In the genomic region with DNA sequence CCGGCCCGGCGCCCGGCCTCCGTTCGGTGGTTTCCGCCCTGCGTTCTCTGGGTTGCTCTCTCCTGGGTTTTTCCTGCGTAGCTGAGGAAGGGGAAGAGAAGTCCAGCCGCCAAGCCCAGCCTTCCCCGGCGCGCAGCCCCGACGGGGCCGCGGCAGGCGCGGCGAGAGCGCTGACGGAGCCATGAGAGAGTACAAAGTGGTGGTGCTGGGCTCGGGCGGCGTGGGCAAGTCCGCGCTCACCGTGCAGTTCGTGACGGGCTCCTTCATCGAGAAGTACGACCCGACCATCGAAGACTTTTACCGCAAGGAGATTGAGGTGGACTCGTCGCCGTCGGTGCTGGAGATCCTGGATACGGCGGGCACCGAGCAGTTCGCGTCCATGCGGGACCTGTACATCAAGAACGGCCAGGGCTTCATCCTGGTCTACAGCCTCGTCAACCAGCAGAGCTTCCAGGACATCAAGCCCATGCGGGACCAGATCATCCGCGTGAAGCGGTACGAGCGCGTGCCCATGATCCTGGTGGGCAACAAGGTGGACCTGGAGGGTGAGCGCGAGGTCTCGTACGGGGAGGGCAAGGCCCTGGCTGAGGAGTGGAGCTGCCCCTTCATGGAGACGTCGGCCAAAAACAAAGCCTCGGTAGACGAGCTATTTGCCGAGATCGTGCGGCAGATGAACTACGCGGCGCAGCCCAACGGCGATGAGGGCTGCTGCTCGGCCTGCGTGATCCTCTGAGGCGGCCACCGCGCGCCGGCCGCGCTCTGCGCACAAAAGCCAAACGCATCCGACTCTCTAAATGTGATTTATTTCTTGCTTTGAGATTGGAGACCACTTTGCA, we compare ENCODE assay signal across 8 cellular contexts. TPM values are rescaled to one million over a fixed set of nuclear protein-coding genes. Genes with fewer than 3 reads are reported as not detected.
DNase-seq lines count a peak whose midpoint lies in the region; ATAC-seq and TF ChIP-seq lines count a peak whose summit lies in the region.

No MANE protein-coding gene starts in this region.

- TF ChIP-seq CTCF in AG04449 (IDR thresholded peaks at IDR 0.05; ENCODE audit: insufficient read depth, low read length, missing control alignments) (no peak), ascending aorta (IDR thresholded peaks at IDR 0.05) (no peak), gastrocnemius medialis (IDR thresholded peaks at IDR 0.05 in 4 of 5, conservative IDR thresholded peaks at IDR 0.05 in 1 of 5) (no peak)

- H3K9me3 ChIP-seq in ascending aorta (no peaks in the 10 kb centered on the region), gastrocnemius medialis (no peaks in the 10 kb centered on the region)

- DNase-seq in AG04449 (ENCODE audit: low read depth, low spot score) (no peak), T-helper 1 cell (peak in 4 of 5 donors; percentile 19 to 59 (median 29)), ascending aorta (ENCODE audit: low spot score in 2 of 2) (peak; percentile 12 to 76), gastrocnemius medialis (peak in 1 of 2 donors; percentile 13)

- POLR2A ChIA-PET in AG04449 (lab: Yijun Ruan, JAX), result interaction anchor here (0.9 to 3.3 kb wide), 3 partner anchors 21 to 133 kb away, joined by 6 to 11 read pairs (median 8); no protein-coding TSS in a partner anchor

- no peaks in the 10 kb centered on the region for H3K36me3 ChIP-seq in ascending aorta
- no peaks in the 10 kb centered on the region for H3K36me3 ChIP-seq in gastrocnemius medialis

- peak; percentile 4 for ATAC-seq in GM18909 (IDR thresholded peaks at IDR 0.05; ENCODE audit: poor library complexity, unreplicated experiment)
- ATAC-seq in HG03280 (IDR thresholded peaks at IDR 0.05; ENCODE audit: unreplicated experiment), result peak; percentile 2
- ATAC-seq in gastrocnemius medialis, result peak in 1 of 2 donors; percentile 15
- no peak for ATAC-seq in GM18520 (IDR thresholded peaks at IDR 0.05; ENCODE audit: unreplicated experiment)

- H3K4me3 ChIP-seq in AG04449 (ENCODE audit: low read depth, low read length) (peak overlapping the region; percentile 96), ascending aorta (peak overlapping the region; percentile 77 to 78), iPS-11a (ENCODE audit: low read depth, low read length) (peak overlapping the region; percentile 68), gastrocnemius medialis (peak overlapping the region; percentile 76 to 88 (median 81))

- H3K27me3 ChIP-seq in ascending aorta (no peaks in the 10 kb centered on the region), gastrocnemius medialis (no peaks in the 10 kb centered on the region)

- in situ Hi-C loops in gastrocnemius medialis (cut with MboI; ENCODE audit: low sequenced_read_pairs in 4 of 4), result no loop called here

- TF ChIP-seq POLR2A in gastrocnemius medialis (IDR thresholded peaks at IDR 0.05), result no peak

- CTCF ChIA-PET in AG04449 (lab: Yijun Ruan, JAX), result interaction anchor here (0.8 to 10.4 kb wide), 6 partner anchors 110 to 274 kb away, joined by 3 to 91 read pairs (median 8); no protein-coding TSS in a partner anchor

- intact Hi-C loops in ascending aorta (cut with DNase I) (loop anchor here (1.0 to 10.0 kb wide), 5 partner anchors 110 to 1160 kb away; a partner anchor contains a TSS), gastrocnemius medialis (cut with DNase I; ENCODE audit: low total_unique reads) (loop anchor here (10.0 kb wide), 1 partner anchor 1162 kb away; a partner anchor contains a TSS)

- H3K4me1 ChIP-seq in ascending aorta (peaks cover 0 to 19% of the 10 kb centered on the region in 2 donors), gastrocnemius medialis (peaks cover 19% of the 10 kb centered on the region in 2 donors)

- peak overlapping the region; percentile 83 to 88 for H3K27ac ChIP-seq in ascending aorta
- peak overlapping the region; percentile 66 to 88 (median 80) for H3K27ac ChIP-seq in gastrocnemius medialis

RNA-seq across cellular contexts. Expression of a gene that starts 0.7 kb away (rescaled TPM):
- 1.6 TPM for total RNA-seq in ascending aorta
- 1 to 10 TPM; 1.5 to 2.0 (median 1.7) TPM for total RNA-seq in gastrocnemius medialis
